In genomic region chr11:123055132-123055924, GRCh38 we compare ENCODE assay signal across 11 cellular contexts. TPM values are rescaled to one million over a fixed set of nuclear protein-coding genes. Genes with fewer than 3 reads are reported as not detected.
A peak's percentile ranks its signal among the peaks of the same experiment; 100 is the strongest.
DNase-seq lines count a peak whose midpoint lies in the region; ATAC-seq and TF ChIP-seq lines count a peak whose summit lies in the region.
"Had no signal": no experiment of that assay in that cellular context is flagged by ENCODE, and none has a peak within 500 bp of the region (broad histone marks: within the 10 kb centered on the region; RNA-seq: fewer than 3 reads in every experiment).

No MANE protein-coding gene starts in this region.

- no peaks in the 10 kb centered on the region for H3K9me3 ChIP-seq in Loucy (ENCODE audit: insufficient read depth, low read depth, low read length)
- H3K9me3 ChIP-seq: Caco-2, pancreas had no signal

- H3K9ac ChIP-seq in Loucy (ENCODE audit: low read depth, low read length, poor library complexity, severe bottlenecking) = no peak overlapping the region

- intact Hi-C loops in activated T-helper 2 cell treated with anti-CD3 and anti-CD28 coated beads, Interferon-gamma antibody, Interleukin-2, Interleukin-4, amounts not matched to agents 10 μg/mL and 5 μg/mL and 100 μg/mL, durations not matched to agents 14 hours and 24 hours and 36 hours (cut with micrococcal nuclease) = loop anchor here (2.0 kb wide), 1 partner anchor 75 kb away; the partner anchor contains the start of gene BSX
- intact Hi-C loops in lower leg skin (cut with DNase I; ENCODE audit: low total_unique reads) = no loop called here

- H3K27me3 Mint-ChIP-seq in activated naive CD4-positive, alpha-beta T cell treated with anti-CD3 and anti-CD28 coated beads, Interleukin-2, amount 50 U/mL, for 24 hours = no peaks in the 10 kb centered on the region
- no peaks in the 10 kb centered on the region for H3K27me3 Mint-ChIP-seq in activated T-helper 2 cell treated with anti-CD3 and anti-CD28 coated beads, Interferon-gamma antibody, Interleukin-2, Interleukin-4, amounts not matched to agents 10 μg/mL and 5 μg/mL and 100 μg/mL, durations not matched to agents 14 hours and 24 hours and 36 hours (ENCODE audit: low read depth)
- H3K27me3 Mint-ChIP-seq in stimulated activated memory B cell treated with anti-CD40 and anti-IgM and Interleukin-4, amounts not matched to agents 10 μg/mL and 1 μg/mL and 100 μg/mL, for 72 hours = no peaks in the 10 kb centered on the region

- peaks cover 29% of the 10 kb centered on the region for H3F3A ChIP-seq in Loucy (ENCODE audit: low read depth)

- H3K4me2 ChIP-seq in Loucy (ENCODE audit: low read depth, low read length, poor library complexity, severe bottlenecking) = peak overlapping the region; percentile 93

- no peak for TF ChIP-seq POLR2A in lower leg skin (IDR thresholded peaks at IDR 0.05)

- H3K4me1 Mint-ChIP-seq in activated naive CD4-positive, alpha-beta T cell treated with anti-CD3 and anti-CD28 coated beads, Interleukin-2, amount 50 U/mL, for 24 hours = peaks cover 50% of the 10 kb centered on the region
- peaks cover 40% of the 10 kb centered on the region for H3K4me1 Mint-ChIP-seq in activated T-helper 2 cell treated with anti-CD3 and anti-CD28 coated beads, Interferon-gamma antibody, Interleukin-2, Interleukin-4, amounts not matched to agents 10 μg/mL and 5 μg/mL and 100 μg/mL, durations not matched to agents 14 hours and 24 hours and 36 hours (ENCODE audit: low read depth)
- peaks cover 59% of the 10 kb centered on the region for H3K4me1 Mint-ChIP-seq in stimulated activated memory B cell treated with anti-CD40 and anti-IgM and Interleukin-4, amounts not matched to agents 10 μg/mL and 1 μg/mL and 100 μg/mL, for 72 hours

- TF ChIP-seq CTCF in Loucy (conservative IDR thresholded peaks at IDR 0.05; ENCODE audit: low read length) (no peak), lower leg skin (IDR thresholded peaks at IDR 0.05) (no peak)

- no peaks in the 10 kb centered on the region for H3K9me2 ChIP-seq in Loucy (replicated peaks; ENCODE audit: low read depth, low read length)

- DNase-seq in activated naive CD4-positive, alpha-beta T cell (lab: John Stamatoyannopoulos, UW) = no peak
- no peak for DNase-seq in activated T-helper 2 cell treated with anti-CD3 and anti-CD28 coated beads, Interferon-gamma antibody, Interleukin-2, Interleukin-4, amounts not matched to agents 10 μg/mL and 5 μg/mL and 100 μg/mL, durations not matched to agents 14 hours and 24 hours and 36 hours (ENCODE audit: low spot score)
- DNase-seq in lower leg skin (ENCODE audit: low spot score in 2 of 2) (no peak), OCI-M2 (lab: John Stamatoyannopoulos, UW; ENCODE audit: unreplicated experiment) (no peak), iPS-NIHi7 (ENCODE audit: extremely low spot score) (no peak)
- DNase-seq: activated effector memory CD4-positive, alpha-beta T cell treated with anti-CD3 and anti-CD28 coated beads, Interleukin-2, amount 50 U/mL, for 16 hours; pancreas had no signal

- peaks cover 34% of the 10 kb centered on the region for H3K36me3 Mint-ChIP-seq in activated naive CD4-positive, alpha-beta T cell treated with anti-CD3 and anti-CD28 coated beads, Interleukin-2, amount 50 U/mL, for 24 hours
- peaks cover 66% of the 10 kb centered on the region for H3K36me3 Mint-ChIP-seq in activated T-helper 2 cell treated with anti-CD3 and anti-CD28 coated beads, Interferon-gamma antibody, Interleukin-2, Interleukin-4, amounts not matched to agents 10 μg/mL and 5 μg/mL and 100 μg/mL, durations not matched to agents 14 hours and 24 hours and 36 hours (ENCODE audit: low read depth)
- peaks cover 53% of the 10 kb centered on the region for H3K36me3 Mint-ChIP-seq in stimulated activated memory B cell treated with anti-CD40 and anti-IgM and Interleukin-4, amounts not matched to agents 10 μg/mL and 1 μg/mL and 100 μg/mL, for 72 hours

- peaks cover 60% of the 10 kb centered on the region for H4K20me1 ChIP-seq in Loucy (ENCODE audit: insufficient read depth, low read length, poor library complexity, severe bottlenecking)

- peak overlapping the region; percentile 35 for H3K27ac Mint-ChIP-seq in activated naive CD4-positive, alpha-beta T cell treated with anti-CD3 and anti-CD28 coated beads, Interleukin-2, amount 50 U/mL, for 24 hours
- peak overlapping the region; percentile 43 for H3K27ac Mint-ChIP-seq in activated T-helper 2 cell treated with anti-CD3 and anti-CD28 coated beads, Interferon-gamma antibody, Interleukin-2, Interleukin-4, amounts not matched to agents 10 μg/mL and 5 μg/mL and 100 μg/mL, durations not matched to agents 14 hours and 24 hours and 36 hours
- H3K27ac Mint-ChIP-seq in stimulated activated memory B cell treated with anti-CD40 and anti-IgM and Interleukin-4, amounts not matched to agents 10 μg/mL and 1 μg/mL and 100 μg/mL, for 72 hours = peak overlapping the region; percentile 24

- peaks cover 50% of the 10 kb centered on the region for H3K79me2 ChIP-seq in Loucy (ENCODE audit: insufficient read depth, low read length)

- no peak overlapping the region for H2AFZ ChIP-seq in Loucy (ENCODE audit: low read length)

- peaks cover 51% of the 10 kb centered on the region for H3K36me3 ChIP-seq in Loucy (ENCODE audit: insufficient read depth, low read length)

- H3K4me3 ChIP-seq in Loucy (ENCODE audit: low read length, poor library complexity, severe bottlenecking) (no peak overlapping the region), lower leg skin (ENCODE audit: low read depth, poor library complexity, severe bottlenecking) (no peak overlapping the region)
- H3K4me3 ChIP-seq: pancreas had no signal

- H3K27me3 ChIP-seq in Loucy (ENCODE audit: insufficient read depth, low read length, poor library complexity, severe bottlenecking) = peaks cover under 1% of the 10 kb centered on the region
- H3K27me3 ChIP-seq: pancreas had no signal

- peaks cover 30% of the 10 kb centered on the region for H3K4me1 ChIP-seq in Loucy (ENCODE audit: insufficient read depth, low read length, poor library complexity, severe bottlenecking)

- no peak for ATAC-seq in stimulated activated memory B cell treated with anti-CD40 and anti-IgM and Interleukin-4, amounts not matched to agents 10 μg/mL and 1 μg/mL and 100 μg/mL, for 72 hours

- 59 to 67% methylated on average over 6 of the region's 6 CpGs for WGBS in lower leg skin, 2 donors

- H3K9me3 Mint-ChIP-seq in activated naive CD4-positive, alpha-beta T cell treated with anti-CD3 and anti-CD28 coated beads, Interleukin-2, amount 50 U/mL, for 24 hours = no peaks in the 10 kb centered on the region
- H3K9me3 Mint-ChIP-seq in activated T-helper 2 cell treated with anti-CD3 and anti-CD28 coated beads, Interferon-gamma antibody, Interleukin-2, Interleukin-4, amounts not matched to agents 10 μg/mL and 5 μg/mL and 100 μg/mL, durations not matched to agents 14 hours and 24 hours and 36 hours = no peaks in the 10 kb centered on the region
- no peaks in the 10 kb centered on the region for H3K9me3 Mint-ChIP-seq in stimulated activated memory B cell treated with anti-CD40 and anti-IgM and Interleukin-4, amounts not matched to agents 10 μg/mL and 1 μg/mL and 100 μg/mL, for 72 hours

- H3K4me3 Mint-ChIP-seq in activated naive CD4-positive, alpha-beta T cell treated with anti-CD3 and anti-CD28 coated beads, Interleukin-2, amount 50 U/mL, for 24 hours = peak overlapping the region; percentile 99
- H3K4me3 Mint-ChIP-seq in activated T-helper 2 cell treated with anti-CD3 and anti-CD28 coated beads, Interferon-gamma antibody, Interleukin-2, Interleukin-4, amounts not matched to agents 10 μg/mL and 5 μg/mL and 100 μg/mL, durations not matched to agents 14 hours and 24 hours and 36 hours (ENCODE audit: low read depth) = no peak overlapping the region
- no peak overlapping the region for H3K4me3 Mint-ChIP-seq in stimulated activated memory B cell treated with anti-CD40 and anti-IgM and Interleukin-4, amounts not matched to agents 10 μg/mL and 1 μg/mL and 100 μg/mL, for 72 hours

RNA-seq across cellular contexts. Expression of gene HSPA8, which starts 6.6 kb away (rescaled TPM):
- 3,975 and 4,013 TPM in 2 replicates for total RNA-seq in activated T-helper 2 cell treated with anti-CD3 and anti-CD28 coated beads, Interferon-gamma antibody, Interleukin-2, Interleukin-4, amounts not matched to agents 10 μg/mL and 5 μg/mL and 100 μg/mL, durations not matched to agents 14 hours and 24 hours and 36 hours
- total RNA-seq in lower leg skin = 100 to 1,000 TPM; 202 to 485 (median 346) TPM
